22 cellular contexts compared by ENCODE assay signal in genomic region chr10:4568086-4568485, GRCh38.
A peak's percentile ranks its signal among the peaks of the same experiment; 100 is the strongest.
DNase-seq lines count a peak whose midpoint lies in the region; FAIRE-seq and TF ChIP-seq lines count a peak whose summit lies in the region.
"Had no signal": no experiment of that assay in that cellular context is flagged by ENCODE, and none has a peak within 500 bp of the region (broad histone marks: within the 10 kb centered on the region; RNA-seq: fewer than 3 reads in every experiment).

No MANE protein-coding gene starts in this region.

- H4K8ac ChIP-seq in H1 (ENCODE audit: extremely low read depth, insufficient read depth, low read length), result no peak overlapping the region

- no peak for TF ChIP-seq POLR2A in H1 (IDR thresholded peaks at IDR 0.05; ENCODE audit: control extremely low read depth in 1 of 2, low read depth in 2 of 2, low read length in 2 of 2)

- POLR2A ChIA-PET in H1 (lab: Charles Lee; ENCODE audit: partially characterized antibody), result no interaction called here

- no peak overlapping the region for H3K27ac ChIP-seq in H1 (ENCODE audit: low read depth, low read length)

- CTCF ChIA-PET in H1 (lab: Charles Lee; ENCODE audit: partially characterized antibody), result no interaction called here

- H2BK120ac ChIP-seq in H1 (replicated peaks; ENCODE audit: low read depth, low read length), result no peak overlapping the region

- no peak overlapping the region for H3K4ac ChIP-seq in H1 (replicated peaks; ENCODE audit: insufficient read length, low read depth, low read length)

- no peaks in the 10 kb centered on the region for H3K9me3 ChIP-seq in H1 (ENCODE audit: insufficient read depth in 2 of 2, low read depth in 1 of 2, low read length in 1 of 2)
- H3K9me3 ChIP-seq: BE2C had no signal

- 0 out of 2 replicates have a peak overlapping the region, but pooled peaks have one; percentile 39 for H2AFZ ChIP-seq in H1 (ENCODE audit: low read length)
- H2AFZ ChIP-seq: GM23338 had no signal

- H3K9ac ChIP-seq in H1 (replicated peaks in 1 of 4; ENCODE audit: extremely low read depth in 1 of 4, low read depth in 3 of 4, low read length in 3 of 4), result no peak overlapping the region

- TF ChIP-seq RAD21 in H1 (IDR thresholded peaks at IDR 0.05 in 1 of 2, conservative IDR thresholded peaks at IDR 0.05 in 1 of 2; ENCODE audit: low read depth in 2 of 2, low read length in 2 of 2), result no peak

- H3K18ac ChIP-seq in H1 (ENCODE audit: extremely low read depth, low read length), result no peak overlapping the region

- H3K36me3 ChIP-seq in H1 (ENCODE audit: control insufficient read depth in 2 of 4, insufficient read depth in 4 of 4, low read length in 3 of 4) (no peaks in the 10 kb centered on the region), H7 (replicated peaks; ENCODE audit: control insufficient read depth, insufficient read depth, low read length) (no peaks in the 10 kb centered on the region)
- H3K36me3 ChIP-seq: BE2C had no signal

- no peak overlapping the region for H2BK15ac ChIP-seq in H1 (ENCODE audit: low read length)

- no peak for TF ChIP-seq EP300 in H1 (IDR thresholded peaks at IDR 0.05; ENCODE audit: borderline replicate concordance in 1 of 2, low read depth in 2 of 2, low read length in 2 of 2)

- WGBS in H1 (ENCODE audit: extremely low coverage in 1 of 2, insufficient coverage in 1 of 2, insufficient read length in 1 of 2, insufficient replicate concordance in 2 of 2, low coverage in 1 of 2, low lambda C conversion rate in 2 of 2, missing lambda C conversion rate in 1 of 2), 2 experiments, result 100% methylated on average over 1 of the region's 1 CpG; no CpG with 5 or more reads in 1 of the 2 experiments

- no peak overlapping the region for H3K4me2 ChIP-seq in H1 (ENCODE audit: insufficient read depth in 1 of 2, low read depth in 2 of 2, low read length in 2 of 2)
- H3K4me2 ChIP-seq: GM23338 had no signal

- DNase-seq in NCI-H2171 (lab: John Stamatoyannopoulos, UW) (peak; percentile 42), NCI-H446 treated with DMSO at 0.1 percent for 48 hours (lab: John Stamatoyannopoulos, UW) (peak; percentile 49), H1 (ENCODE audit: low read depth in 1 of 2, low spot score in 2 of 2) (no peak), H7 (no peak), NCI-H2196 (lab: John Stamatoyannopoulos, UW; ENCODE audit: unreplicated experiment) (no peak), cerebellar nuclear complex (lab: John Stamatoyannopoulos, UW) (no peak)
- DNase-seq: ACHN; BE2C; C1 segment of cervical spinal cord; CD4-positive, CD25-positive, alpha-beta regulatory T cell; CD8-positive, alpha-beta memory T cell; COR-L47; DMS153; DMS79; GDM1; H9; IMR-90 had no signal

- no peaks in the 10 kb centered on the region for H3K4me1 ChIP-seq in H1 (replicated peaks in 1 of 4; ENCODE audit: control insufficient read depth in 3 of 4, insufficient read depth in 4 of 4, low read length in 3 of 4)
- H3K4me1 ChIP-seq: BE2C had no signal

- H2AK5ac ChIP-seq in H1 (ENCODE audit: low read depth, low read length), result no peak overlapping the region

- H4K91ac ChIP-seq in H1 (replicated peaks; ENCODE audit: insufficient read length, low read length), result no peak overlapping the region

- no peak overlapping the region for H4K5ac ChIP-seq in H1 (ENCODE audit: insufficient read length, low read depth, low read length)

- no peak overlapping the region for H3K56ac ChIP-seq in H1 (replicated peaks; ENCODE audit: insufficient read length, low read depth, low read length)

- no peak overlapping the region for H3K14ac ChIP-seq in H1 (ENCODE audit: insufficient read length)

- no peaks in the 10 kb centered on the region for H3K79me1 ChIP-seq in H1 (ENCODE audit: low read depth, low read length)

- no peaks in the 10 kb centered on the region for H3K23me2 ChIP-seq in H1 (ENCODE audit: low read depth, low read length)

- no peak overlapping the region for H2BK12ac ChIP-seq in H1 (ENCODE audit: low read depth, low read length)

- H3K23ac ChIP-seq in H1 (ENCODE audit: insufficient read length), result no peak overlapping the region

- H3K4me3 ChIP-seq in H1 (ENCODE audit: extremely low read depth in 1 of 4, insufficient read depth in 2 of 4, low read depth in 3 of 4, low read length in 4 of 4), result no peak overlapping the region
- no peak overlapping the region for H3K4me3 ChIP-seq in H7 (ENCODE audit: insufficient read depth, low read depth, low read length)
- H3K4me3 ChIP-seq: GM23338 had no signal

- no peak overlapping the region for H2BK20ac ChIP-seq in H1 (ENCODE audit: low read length)

- no peaks in the 10 kb centered on the region for H3K79me2 ChIP-seq in H1 (ENCODE audit: control insufficient read depth in 1 of 2, insufficient read depth in 2 of 2, low read length in 2 of 2)

- FAIRE-seq in H1 (lab: Jason Lieb, UNC), result no peak
- FAIRE-seq: A204.1, GM12892, GM18507, HTR-8/SVneo had no signal

- H2BK5ac ChIP-seq in H1 (ENCODE audit: low read depth, low read length), result no peak overlapping the region

- H4K20me1 ChIP-seq in H1 (replicated peaks in 1 of 2; ENCODE audit: control insufficient read depth in 1 of 2, insufficient read depth in 2 of 2, low read length in 2 of 2), result no peaks in the 10 kb centered on the region

- TF ChIP-seq CTCF in H1 (IDR thresholded peaks at IDR 0.05; ENCODE audit: control extremely low read depth in 1 of 3, insufficient read depth in 1 of 3, low read depth in 1 of 3, low read length in 3 of 3), result no peak

- no peaks in the 10 kb centered on the region for H3K27me3 ChIP-seq in H1 (replicated peaks in 1 of 4; ENCODE audit: control insufficient read depth in 3 of 4, extremely low read depth in 1 of 4, insufficient read depth in 3 of 4, low read length in 3 of 4)
- no peaks in the 10 kb centered on the region for H3K27me3 ChIP-seq in H7 (ENCODE audit: control insufficient read depth, insufficient read depth, low read length)
- H3K27me3 ChIP-seq: BE2C had no signal

TF ChIP-seq in H1, 55 proteins besides CTCF, POLR2A, EP300 and RAD21:
- TF ChIP-seq SIRT6 (IDR thresholded peaks at IDR 0.05; ENCODE audit: low read length) (no peak), SIX5 (IDR thresholded peaks at IDR 0.05; ENCODE audit: low read depth, low read length) (no peak), CEBPB (IDR thresholded peaks at IDR 0.05; ENCODE audit: low read depth, low read length) (no peak), JUND (IDR thresholded peaks at IDR 0.05; ENCODE audit: low read length) (no peak), TAF7 (optimal IDR thresholded peaks at IDR 0.05; ENCODE audit: borderline replicate concordance, low read depth, low read length) (no peak), RFX5 (IDR thresholded peaks at IDR 0.05; ENCODE audit: borderline replicate concordance, low read depth, low read length) (no peak), MAFK (IDR thresholded peaks at IDR 0.05; ENCODE audit: low read depth, low read length) (no peak), EZH2 (IDR thresholded peaks at IDR 0.05; ENCODE audit: low read depth, low read length, severe bottlenecking) (no peak), ASH2L (IDR thresholded peaks at IDR 0.05; ENCODE audit: low read length) (no peak), CREB1 (IDR thresholded peaks at IDR 0.05) (no peak), CBX8 (IDR thresholded peaks at IDR 0.05; ENCODE audit: borderline replicate concordance, low read depth, low read length) (no peak), CTBP2 (IDR thresholded peaks at IDR 0.05; ENCODE audit: borderline replicate concordance, insufficient read depth, insufficient read length, low read length) (no peak), KDM5A (IDR thresholded peaks at IDR 0.05; ENCODE audit: low read length) (no peak), RXRA (IDR thresholded peaks at IDR 0.05; ENCODE audit: insufficient read depth, low read depth, low read length) (no peak), RNF2 (IDR thresholded peaks at IDR 0.05; ENCODE audit: borderline replicate concordance, low read depth, low read length, missing control alignments, poor library complexity, severe bottlenecking) (no peak), ATF3 (IDR thresholded peaks at IDR 0.05; ENCODE audit: insufficient read depth, low read depth, low read length) (no peak)

Comparison
In these comparisons a context has a peak if more than half of its experiments do, and no peak if none do; other contexts are left out.
1. DNase-seq: peak in NCI-H2171 (single experiment) and NCI-H446 treated with DMSO at 0.1 percent for 48 hours (single experiment); none in H1 (0 of 2), H7 (single experiment), NCI-H2196 (single experiment) and cerebellar nuclear complex (0 of 2).